9 cellular contexts compared by ENCODE assay signal in the genomic region with DNA sequence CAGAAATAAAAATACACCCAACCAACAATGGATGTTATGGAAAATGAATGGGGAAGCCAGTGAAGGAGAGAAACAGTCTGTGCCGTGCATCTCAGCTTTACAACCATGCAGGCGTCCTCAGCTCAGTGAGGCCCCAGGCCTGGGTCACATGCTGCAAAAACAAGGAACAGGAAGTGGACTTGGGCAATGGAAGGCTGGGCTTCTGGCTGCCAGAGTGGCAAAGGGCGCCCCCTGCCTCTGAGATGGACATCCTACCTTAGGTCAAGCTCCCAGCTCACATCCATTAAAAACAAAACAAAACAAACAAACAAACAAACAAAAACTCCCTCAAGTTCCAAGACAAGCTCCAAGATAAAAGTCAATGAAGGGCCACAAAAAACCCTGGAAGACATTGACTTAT. TPM values are rescaled to one million over a fixed set of nuclear protein-coding genes. Genes with fewer than 3 reads are reported as not detected.
A peak's percentile ranks its signal among the peaks of the same experiment; 100 is the strongest.
DNase-seq lines count a peak whose midpoint lies in the region; ATAC-seq and TF ChIP-seq lines count a peak whose summit lies in the region.
"Had no signal": no experiment of that assay in that cellular context is flagged by ENCODE, and none has a peak within 500 bp of the region (broad histone marks: within the 10 kb centered on the region; RNA-seq: fewer than 3 reads in every experiment).

No MANE protein-coding gene starts in this region.

- H3K79me2 ChIP-seq in DND-41 (ENCODE audit: insufficient read depth, low read length) (no peaks in the 10 kb centered on the region), OCI-LY7 (ENCODE audit: insufficient read depth, low read depth, low read length) (no peaks in the 10 kb centered on the region)

- no peak overlapping the region for H3K4me2 ChIP-seq in DND-41 (ENCODE audit: insufficient read depth, low read length)
- no peak overlapping the region for H3K4me2 ChIP-seq in OCI-LY7 (ENCODE audit: low read length)

- no peak overlapping the region for H3K4me3 ChIP-seq in DND-41 (ENCODE audit: low read depth in 1 of 2, low read length in 2 of 2)
- H3K4me3 ChIP-seq in OCI-LY7 (ENCODE audit: low read depth, low read length, poor library complexity, severe bottlenecking), result no peak overlapping the region
- H3K4me3 ChIP-seq: SJSA1 had no signal

- peak; percentile 26 for DNase-seq in DND-41
- DNase-seq in OCI-LY7 (ENCODE audit: low spot score), result peak; percentile 24
- peak; percentile 70 for DNase-seq in ecto neural progenitor cell (ENCODE audit: low spot score)
- DNase-seq in nephron progenitor cell, result peak; percentile 57
- no peak for DNase-seq in NCI-H524 (lab: John Stamatoyannopoulos, UW)
- DNase-seq in NCI-H526 treated with DMSO at 0.1 percent for 48 hours (lab: John Stamatoyannopoulos, UW), result no peak
- DNase-seq in cerebellum (ENCODE audit: low spot score), result no peak

- ATAC-seq in DND-41 (ENCODE audit: insufficient read depth, low read depth), result 0 out of 3 replicates have a peak, but pooled peaks have one; percentile 53
- ATAC-seq in GM21619 (IDR thresholded peaks at IDR 0.05; ENCODE audit: unreplicated experiment), result peak; percentile 54

- BruUV-seq in OCI-LY7 (replicated peaks; lab: Mats Ljungman, UMichigan), result no TSS peak

- H2AFZ ChIP-seq in DND-41 (ENCODE audit: low read depth, low read length) (no peak overlapping the region), OCI-LY7 (ENCODE audit: low read length) (no peak overlapping the region)

- intact Hi-C loops in OCI-LY7 (cut with micrococcal nuclease; ENCODE audit: unreplicated experiment), result loop anchor here (5.0 kb wide), 1 partner anchor 157 kb away; no protein-coding TSS in a partner anchor

- no peak overlapping the region for H3K4me3 Mint-ChIP-seq in nephron progenitor cell

- H3K4me1 Mint-ChIP-seq in nephron progenitor cell, result peaks cover 11% of the 10 kb centered on the region

- POLR2A ChIA-PET in OCI-LY7 (lab: Charles Lee), result interaction anchor here (0.7 to 1.6 kb wide), 3 partner anchors 15 to 912 kb away, joined by 3 to 4 read pairs (median 3); no protein-coding TSS in a partner anchor

- no peak overlapping the region for H3K9ac ChIP-seq in DND-41 (ENCODE audit: low read depth, low read length)

- peaks cover 4% of the 10 kb centered on the region for H3K27me3 ChIP-seq in DND-41 (ENCODE audit: insufficient read depth, low read length, poor library complexity)
- H3K27me3 ChIP-seq: SJSA1 had no signal

- peaks cover 4% of the 10 kb centered on the region for H3K27me3 Mint-ChIP-seq in nephron progenitor cell (ENCODE audit: low read depth, poor library complexity)

- H3K9me3 ChIP-seq in DND-41 (ENCODE audit: insufficient read depth, low read length, severe bottlenecking), result no peaks in the 10 kb centered on the region
- H3K9me3 ChIP-seq in OCI-LY7 (ENCODE audit: low read length), result no peaks in the 10 kb centered on the region

- H4K20me1 ChIP-seq in DND-41 (ENCODE audit: insufficient read depth, low read length) (no peaks in the 10 kb centered on the region), OCI-LY7 (ENCODE audit: insufficient read depth, low read length) (no peaks in the 10 kb centered on the region)

- H3K27ac ChIP-seq in DND-41 (ENCODE audit: low read length) (no peak overlapping the region), OCI-LY7 (ENCODE audit: low read depth, low read length, poor library complexity, severe bottlenecking) (no peak overlapping the region)
- H3K27ac ChIP-seq: SJSA1 had no signal

- TF ChIP-seq CTCF in DND-41 (IDR thresholded peaks at IDR 0.05; ENCODE audit: borderline replicate concordance, extremely low read depth, low read length, poor library complexity, severe bottlenecking) (peak; percentile 39), OCI-LY7 (conservative IDR thresholded peaks at IDR 0.05; ENCODE audit: low read length) (peak; percentile 72), nephron progenitor cell (IDR thresholded peaks at IDR 0.05) (peak; percentile 51)

- H3K36me3 ChIP-seq in DND-41 (ENCODE audit: insufficient read depth, low read length) (no peaks in the 10 kb centered on the region), OCI-LY7 (ENCODE audit: insufficient read depth, low read length) (peaks cover 92% of the 10 kb centered on the region)
- H3K36me3 ChIP-seq: SJSA1 had no signal

- peak overlapping the region; percentile 75 for H3K27ac Mint-ChIP-seq in nephron progenitor cell

- H3K36me3 Mint-ChIP-seq in nephron progenitor cell (ENCODE audit: low read depth), result peaks cover 77% of the 10 kb centered on the region

- H3K9me2 ChIP-seq in OCI-LY7 (ENCODE audit: insufficient read depth, low read length), result no peaks in the 10 kb centered on the region

- no peaks in the 10 kb centered on the region for H3K4me1 ChIP-seq in DND-41 (ENCODE audit: insufficient read depth, low read length)
- no peaks in the 10 kb centered on the region for H3K4me1 ChIP-seq in OCI-LY7 (ENCODE audit: insufficient read depth, low read length, poor library complexity, severe bottlenecking)
- H3K4me1 ChIP-seq: SJSA1 had no signal

- no peaks in the 10 kb centered on the region for H3K9me3 Mint-ChIP-seq in nephron progenitor cell

- CTCF ChIA-PET in OCI-LY7 (lab: Charles Lee; ENCODE audit: unreplicated experiment), result interaction anchor here (0.6 kb wide), 1 partner anchor 373 kb away, joined by 3 read pairs; no protein-coding TSS in a partner anchor

RNA-seq across cellular contexts. Expression of gene AFAP1L2, which starts 54.7 kb away (rescaled TPM):
- total RNA-seq in OCI-LY7 (2014; rRNA removed; shearing (Covaris generic)), result 0.59 and 2.3 TPM in 2 replicates
- 8.6 and 10.5 TPM in 2 replicates for total RNA-seq in OCI-LY7 (2022)
- 9.8 TPM for total RNA-seq in cerebellum

Comparison
In these comparisons a context has a peak if more than half of its experiments do, and no peak if none do; other contexts are left out.
1. DNase-seq: peak in DND-41 (single experiment), OCI-LY7 (single experiment), ecto neural progenitor cell (single experiment) and nephron progenitor cell (single experiment); none in NCI-H524 (0 of 2), NCI-H526 treated with DMSO at 0.1 percent for 48 hours (single experiment) and cerebellum (single experiment).
2. Peak in every context shown above with its lines, with median percentiles within 50 percentile points of each other: CTCF ChIP-seq.